Comparison of ENCODE assay signal across 21 cellular contexts in genomic region chr18:13572148-13572547, GRCh38.
DNase-seq lines count a peak whose midpoint lies in the region; ATAC-seq, FAIRE-seq and TF ChIP-seq lines count a peak whose summit lies in the region.
"Had no signal": no experiment of that assay in that cellular context is flagged by ENCODE, and none has a peak within 500 bp of the region (broad histone marks: within the 10 kb centered on the region; RNA-seq: fewer than 3 reads in every experiment).

No MANE protein-coding gene starts in this region.

- H3K9me3 Mint-ChIP-seq in activated T-cell treated with anti-CD3 and anti-CD28 coated beads, Interleukin-2, amount 50 U/mL, for 72 hours: no peaks in the 10 kb centered on the region
- H3K9me3 Mint-ChIP-seq: CD8-positive, alpha-beta T cell had no signal

- H3K4me1 Mint-ChIP-seq in activated T-cell treated with anti-CD3 and anti-CD28 coated beads, Interleukin-2, amount 50 U/mL, for 72 hours (ENCODE audit: low read depth): peaks cover 71% of the 10 kb centered on the region

- CTCF ChIA-PET in HEK293 (lab: Yijun Ruan, JAX): no interaction called here

- H3K4me3 ChIP-seq in HEK293 (ENCODE audit: low read depth, low read length): no peak overlapping the region
- no peak overlapping the region for H3K4me3 ChIP-seq in coronary artery

- TF ChIP-seq CTCF in HEK293 (tag by site-specific recombination; IDR thresholded peaks at IDR 0.05): no peak
- TF ChIP-seq CTCF in coronary artery (IDR thresholded peaks at IDR 0.05): no peak

- TF ChIP-seq POLR2A in H54 (IDR thresholded peaks at IDR 0.05; ENCODE audit: low read depth, low read length): no peak

- no peak for ATAC-seq in activated T-cell treated with anti-CD3 and anti-CD28 coated beads, Interleukin-2, amount 50 U/mL, for 72 hours (replicated peaks in 1 of 2)
- ATAC-seq: CD8-positive, alpha-beta T cell; HepG2 had no signal

- peaks cover 12% of the 10 kb centered on the region for H3K27me3 Mint-ChIP-seq in activated T-cell treated with anti-CD3 and anti-CD28 coated beads, Interleukin-2, amount 50 U/mL, for 72 hours (ENCODE audit: low read depth)
- H3K27me3 Mint-ChIP-seq: B cell had no signal

- H3K9me3 ChIP-seq in HEK293 (ENCODE audit: control insufficient read depth, insufficient read depth, low read depth, low read length): no peaks in the 10 kb centered on the region

- no peak overlapping the region for H3K4me3 Mint-ChIP-seq in activated T-cell treated with anti-CD3 and anti-CD28 coated beads, Interleukin-2, amount 50 U/mL, for 72 hours
- H3K4me3 Mint-ChIP-seq: B cell; CD8-positive, alpha-beta T cell had no signal

- H3K36me3 Mint-ChIP-seq in activated T-cell treated with anti-CD3 and anti-CD28 coated beads, Interleukin-2, amount 50 U/mL, for 72 hours (ENCODE audit: insufficient read depth in 2 of 2): peaks cover 0 to 2% of the 10 kb centered on the region in 2 donors
- H3K36me3 Mint-ChIP-seq: CD8-positive, alpha-beta T cell had no signal

- peak; percentile 7 to 11 for DNase-seq in activated T-cell treated with anti-CD3 and anti-CD28 coated beads, Interleukin-2, amount 50 U/mL, for 48 hours
- no peak for DNase-seq in activated T-cell treated with anti-CD3 and anti-CD28 coated beads, Interleukin-2, amount 50 U/mL, for 72 hours
- DNase-seq in coronary artery (ENCODE audit: low spot score): peak; percentile 64
- DNase-seq in urothelium cell line (ENCODE audit: low spot score): no peak
- DNase-seq in DMS53 (lab: John Stamatoyannopoulos, UW): no peak
- DNase-seq in H54 (ENCODE audit: insufficient read length, low spot score): no peak
- DNase-seq: COR-L47, DMS153, DND-41, GDM1, GOT3, HCEC 1CT had no signal

- no peaks in the 10 kb centered on the region for H3K36me3 ChIP-seq in HEK293 (ENCODE audit: control insufficient read depth in 2 of 2, insufficient read depth in 1 of 2, low read length in 2 of 2)

- POLR2A ChIA-PET in HEK293 (lab: Yijun Ruan, JAX): no interaction called here

- no peaks in the 10 kb centered on the region; the same call in 1 of the 2 replicates for H3K4me1 ChIP-seq in HEK293 (ENCODE audit: control insufficient read depth, insufficient read depth, low read length)

- no peak overlapping the region for H3K27ac Mint-ChIP-seq in activated T-cell treated with anti-CD3 and anti-CD28 coated beads, Interleukin-2, amount 50 U/mL, for 72 hours
- H3K27ac Mint-ChIP-seq: B cell; CD8-positive, alpha-beta T cell had no signal

- peak; percentile 37 for FAIRE-seq in urothelium cell line (lab: Jason Lieb, UNC)
- FAIRE-seq in H54 (lab: Jason Lieb, UNC): no peak
- FAIRE-seq: A204.1, D721Med, GM12892, HepG2, HTR-8/SVneo had no signal

- H3K27ac ChIP-seq in HEK293 (ENCODE audit: extremely low read depth, low read depth, low read length) (no peak overlapping the region), coronary artery (no peak overlapping the region)
- H3K27ac ChIP-seq: C4-2B had no signal

TF ChIP-seq in HEK293, 187 proteins besides CTCF, POLR2A, EP300 and RAD21:
- TF ChIP-seq ZFHX2 (tag by site-specific recombination; conservative IDR thresholded peaks at IDR 0.05): no peak
- 0 out of 2 replicates have a peak, but pooled peaks have one; percentile 49 for TF ChIP-seq ZNF664 (tag by site-specific recombination; IDR thresholded peaks at IDR 0.05)
TF ChIP-seq in HEK293: peak in this region for 1.

Comparison
In these comparisons a context has a peak if more than half of its experiments do, and no peak if none do; other contexts are left out.
1. DNase-seq: peak in activated T-cell treated with anti-CD3 and anti-CD28 coated beads, Interleukin-2, amount 50 U/mL, for 48 hours (2 of 2) and coronary artery (single experiment); none in activated T-cell treated with anti-CD3 and anti-CD28 coated beads, Interleukin-2, amount 50 U/mL, for 72 hours (0 of 2), urothelium cell line (single experiment), DMS53 (single experiment) and H54 (single experiment).